Comparison of ENCODE assay signal across 22 cellular contexts in the genomic region with DNA sequence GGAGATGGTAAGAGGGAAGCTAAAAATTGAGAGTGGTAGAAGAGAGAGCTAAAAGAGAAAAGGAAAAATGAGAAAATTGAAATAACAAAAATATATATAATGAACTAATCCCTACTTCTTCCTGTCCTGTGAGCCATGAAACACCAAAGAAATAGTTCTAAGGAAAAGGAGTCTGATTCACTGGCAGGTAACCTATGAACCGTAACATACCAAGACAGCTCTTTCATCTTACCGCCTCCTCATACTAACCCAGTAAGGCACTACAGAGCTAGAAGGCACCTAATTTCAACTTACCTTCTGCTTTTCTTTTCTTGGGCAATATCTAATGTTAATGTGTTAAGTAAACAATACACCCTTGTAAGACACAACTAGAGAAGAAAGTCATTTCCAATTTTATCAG.
DNase-seq lines count a peak whose midpoint lies in the region; ATAC-seq, FAIRE-seq and TF ChIP-seq lines count a peak whose summit lies in the region.
"Had no signal": no experiment of that assay in that cellular context is flagged by ENCODE, and none has a peak within 500 bp of the region (broad histone marks: within the 10 kb centered on the region; RNA-seq: fewer than 3 reads in every experiment).

No MANE protein-coding gene starts in this region.

- no peak overlapping the region for H3K27ac ChIP-seq in SJCRH30
- H3K27ac ChIP-seq: GM23248, HL-60 had no signal

- H3K27me3 ChIP-seq in kidney epithelial cell (ENCODE audit: control insufficient read depth, insufficient read depth, low read length) (no peaks in the 10 kb centered on the region), SJCRH30 (no peaks in the 10 kb centered on the region)
- H3K27me3 ChIP-seq: BE2C had no signal

- peaks cover 22% of the 10 kb centered on the region for H3K4me1 Mint-ChIP-seq in nephron
- H3K4me1 Mint-ChIP-seq: CD4-positive, CD25-positive, alpha-beta regulatory T cell; CD8-positive, alpha-beta memory T cell had no signal

- no peaks in the 10 kb centered on the region for H3K9me3 Mint-ChIP-seq in nephron
- H3K9me3 Mint-ChIP-seq: CD8-positive, alpha-beta memory T cell had no signal

- ATAC-seq in GM19452 (IDR thresholded peaks at IDR 0.05; ENCODE audit: unreplicated experiment), result no peak
- ATAC-seq: K562 had no signal

- H3K36me3 ChIP-seq in kidney epithelial cell (ENCODE audit: control insufficient read depth, insufficient read depth, low read length), result no peaks in the 10 kb centered on the region
- H3K36me3 ChIP-seq in SJCRH30, result no peaks in the 10 kb centered on the region
- H3K36me3 ChIP-seq: BE2C, HAP-1 had no signal

- H3K27me3 Mint-ChIP-seq in nephron (ENCODE audit: low read depth), result no peaks in the 10 kb centered on the region
- H3K27me3 Mint-ChIP-seq: CD4-positive, CD25-positive, alpha-beta regulatory T cell; CD8-positive, alpha-beta memory T cell had no signal

- no peak overlapping the region for H3K4me3 ChIP-seq in kidney epithelial cell (ENCODE audit: low read depth, low read length)
- H3K4me3 ChIP-seq in SJCRH30, result no peak overlapping the region
- H3K4me3 ChIP-seq: GM23248, HAP-1, K562 had no signal

- peak; percentile 15 for DNase-seq in RCC 7860 (ENCODE audit: low spot score)
- DNase-seq in kidney epithelial cell (ENCODE audit: low read depth), result peak; percentile 47
- DNase-seq in GM20000 (ENCODE audit: low spot score), result no peak
- DNase-seq in SJCRH30, result no peak
- DNase-seq in T-helper 1 cell, result no peak
- DNase-seq: ACHN; BE2C; C1 segment of cervical spinal cord; CD4-positive, CD25-positive, alpha-beta regulatory T cell; CD8-positive, alpha-beta memory T cell; COR-L47; DMS 273 treated with DMSO at 0.1 percent for 48 hours; GF-D8; GM23248; IMR-90 had no signal

- H3K4me3 Mint-ChIP-seq in nephron, result no peak overlapping the region
- H3K4me3 Mint-ChIP-seq: CD4-positive, CD25-positive, alpha-beta regulatory T cell; CD8-positive, alpha-beta memory T cell had no signal

- peak; percentile 72 for FAIRE-seq in RCC 7860 (lab: Jason Lieb, UNC)
- FAIRE-seq: A204.1, HTR-8/SVneo, K562 had no signal

- no peaks in the 10 kb centered on the region for H3K4me1 ChIP-seq in SJCRH30
- H3K4me1 ChIP-seq: BE2C, HAP-1 had no signal

- H3K27ac Mint-ChIP-seq in nephron, result peak overlapping the region; percentile 37 to 67 (median 56)
- H3K27ac Mint-ChIP-seq: CD4-positive, CD25-positive, alpha-beta regulatory T cell; CD8-positive, alpha-beta memory T cell had no signal

- TF ChIP-seq CTCF in kidney epithelial cell (IDR thresholded peaks at IDR 0.05; ENCODE audit: insufficient read depth, low read length, poor library complexity, severe bottlenecking) (no peak), nephron (IDR thresholded peaks at IDR 0.05; ENCODE audit: unreplicated experiment in 3 of 3) (no peak), GM20000 (IDR thresholded peaks at IDR 0.05; ENCODE audit: extremely low read depth, missing control alignments) (no peak)

- H3K36me3 Mint-ChIP-seq in nephron (ENCODE audit: low read depth), result no peaks in the 10 kb centered on the region
- H3K36me3 Mint-ChIP-seq: CD4-positive, CD25-positive, alpha-beta regulatory T cell; CD8-positive, alpha-beta memory T cell had no signal

- H3K9me3 ChIP-seq in SJCRH30 (replicated peaks), result no peaks in the 10 kb centered on the region
- H3K9me3 ChIP-seq: BE2C, HAP-1 had no signal

Comparison
In these comparisons a context has a peak if more than half of its experiments do, and no peak if none do; other contexts are left out.
1. DNase-seq: peak in RCC 7860 (single experiment) and kidney epithelial cell (single experiment); none in GM20000 (single experiment), SJCRH30 (0 of 2) and T-helper 1 cell (0 of 5).